Comparison of ENCODE assay signal across 9 cellular contexts in the genomic region with DNA sequence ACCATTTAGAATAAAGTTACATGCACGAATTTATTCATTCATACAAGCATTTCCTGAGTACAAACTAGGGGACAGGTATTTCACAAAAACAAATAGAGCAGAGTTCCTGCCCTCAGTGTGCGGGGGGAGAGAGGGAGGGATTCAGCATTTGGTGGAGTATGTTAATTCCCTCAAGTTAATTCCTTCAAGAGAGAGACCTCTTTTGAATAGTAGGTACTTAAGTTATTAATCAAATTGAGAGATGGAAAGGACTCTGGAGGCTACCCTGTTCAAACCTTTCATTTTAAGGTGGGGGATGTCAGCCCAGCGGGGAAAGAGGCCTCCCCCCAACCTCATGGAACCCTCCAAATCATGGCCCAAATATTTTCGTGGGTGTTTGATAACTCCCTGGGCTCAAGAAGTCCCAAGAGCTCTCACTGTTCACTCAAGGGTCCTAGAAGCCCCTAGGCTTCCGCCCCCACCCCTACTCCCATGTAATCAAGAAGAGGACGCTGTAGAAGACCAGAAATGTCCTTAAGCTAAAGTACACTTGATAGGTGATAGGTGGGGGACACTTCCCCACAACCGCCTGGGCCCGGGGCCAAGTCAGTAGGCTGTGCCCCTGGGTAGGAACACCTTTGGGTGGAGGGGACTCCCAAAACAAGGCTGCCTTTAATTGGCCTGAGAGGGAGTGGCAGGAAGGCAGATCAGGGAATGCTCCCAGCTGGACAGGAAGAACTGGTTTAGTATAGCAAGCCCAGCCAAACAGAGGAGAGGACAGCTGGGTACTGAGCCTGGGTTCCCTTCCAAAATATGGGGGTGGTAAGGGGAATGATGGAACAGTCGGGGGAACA. TPM values are rescaled to one million over a fixed set of nuclear protein-coding genes. Genes with fewer than 3 reads are reported as not detected.
DNase-seq lines count a peak whose midpoint lies in the region; ATAC-seq and TF ChIP-seq lines count a peak whose summit lies in the region.
"Had no signal": no experiment of that assay in that cellular context is flagged by ENCODE, and none has a peak within 500 bp of the region (broad histone marks: within the 10 kb centered on the region; RNA-seq: fewer than 3 reads in every experiment).

No MANE protein-coding gene starts in this region.

- H3K4me3 Mint-ChIP-seq in T-helper 2 cell treated with Interferon-gamma antibody and Interleukin-4, amounts not matched to agents 5 μg/mL and 100 μg/mL, for 36 hours = peak overlapping the region; percentile 44
- H3K4me3 Mint-ChIP-seq in T-cell = no peak overlapping the region

- no peaks in the 10 kb centered on the region for H3K9me3 Mint-ChIP-seq in T-helper 2 cell treated with Interferon-gamma antibody and Interleukin-4, amounts not matched to agents 5 μg/mL and 100 μg/mL, for 36 hours
- no peaks in the 10 kb centered on the region for H3K9me3 Mint-ChIP-seq in T-cell

- H3K27ac ChIP-seq in angular gyrus (ENCODE audit: low read depth, low read length) = peak overlapping the region; percentile 37
- peak overlapping the region; percentile 93 to 96 for H3K27ac ChIP-seq in thoracic aorta

- no peaks in the 10 kb centered on the region for H3K27me3 Mint-ChIP-seq in T-helper 2 cell treated with Interferon-gamma antibody and Interleukin-4, amounts not matched to agents 5 μg/mL and 100 μg/mL, for 36 hours (ENCODE audit: low read depth)
- H3K27me3 Mint-ChIP-seq in T-cell = peaks cover 8 to 12% of the 10 kb centered on the region in 2 donors

- H3K36me3 ChIP-seq in thoracic aorta = no peaks in the 10 kb centered on the region

- TF ChIP-seq CTCF in thoracic aorta (IDR thresholded peaks at IDR 0.05) = no peak

- peak overlapping the region; percentile 85 for H3K4me3 ChIP-seq in thoracic aorta

- no peak for DNase-seq in T-helper 2 cell treated with Interferon-gamma antibody and Interleukin-4, amounts not matched to agents 5 μg/mL and 100 μg/mL, for 36 hours (ENCODE audit: low spot score)
- DNase-seq in T-helper 2 cell (no peak), left colon (peak; percentile 76 to 84), thoracic aorta (ENCODE audit: low spot score) (no peak), T-cell (no peak), mesenteric fat pad (ENCODE audit: low spot score) (no peak)
- no peak for DNase-seq in activated CD8-positive, alpha-beta memory T cell treated with anti-CD3 and anti-CD28 coated beads, Interleukin-2, amount 50 U/mL, for 4 hours
- DNase-seq: RPMI8226 had no signal

- H3K27me3 ChIP-seq in thoracic aorta (replicated peaks; ENCODE audit: insufficient read depth) = no peaks in the 10 kb centered on the region

- intact Hi-C loops in left colon (cut with DNase I, micrococcal nuclease) = no loop called here

- ATAC-seq in left colon (peak; percentile 35), thoracic aorta (ENCODE audit: insufficient number of reproducible peaks, low FRiP score, low read depth) (no peak), T-cell (replicated peaks in 1 of 4) (no peak)

- CTCF ChIA-PET in T-cell (lab: Charles Lee) = interaction anchor here in 1 of 2 donors (0.6 kb wide), 1 partner anchor 49 kb away, joined by 4 read pairs; no protein-coding TSS in a partner anchor

- H3K4me1 Mint-ChIP-seq in T-helper 2 cell treated with Interferon-gamma antibody and Interleukin-4, amounts not matched to agents 5 μg/mL and 100 μg/mL, for 36 hours (ENCODE audit: low read depth) = peaks cover 36% of the 10 kb centered on the region
- H3K4me1 Mint-ChIP-seq in T-cell = peaks cover 12 to 30% (median 19%) of the 10 kb centered on the region in 3 donors

- peaks cover 2% of the 10 kb centered on the region for H3K36me3 Mint-ChIP-seq in T-helper 2 cell treated with Interferon-gamma antibody and Interleukin-4, amounts not matched to agents 5 μg/mL and 100 μg/mL, for 36 hours (ENCODE audit: low read depth)
- no peaks in the 10 kb centered on the region for H3K36me3 Mint-ChIP-seq in T-cell

- POLR2A ChIA-PET in T-cell (lab: Charles Lee) = interaction anchor here in 1 of 2 donors (0.6 kb wide), 1 partner anchor 93 kb away, joined by 3 read pairs; no protein-coding TSS in a partner anchor

- no peaks in the 10 kb centered on the region for H3K9me3 ChIP-seq in thoracic aorta

- peaks cover 47 to 77% of the 10 kb centered on the region in 2 donors for H3K4me1 ChIP-seq in thoracic aorta (ENCODE audit: control insufficient read depth in 1 of 2, low read depth in 2 of 2)

- peak overlapping the region; percentile 52 for H3K27ac Mint-ChIP-seq in T-helper 2 cell treated with Interferon-gamma antibody and Interleukin-4, amounts not matched to agents 5 μg/mL and 100 μg/mL, for 36 hours
- H3K27ac Mint-ChIP-seq in T-cell = no peak overlapping the region

RNA-seq across cellular contexts. Expression of gene SDC4, which starts 2.9 kb away (rescaled TPM):
- total RNA-seq in left colon (100 to 1,000 TPM in 1 of 2 donors, 10 to 100 TPM in 1; 85.4 to 144 TPM), thoracic aorta (100 to 1,000 TPM in 1 of 2 donors, 10 to 100 TPM in 1; 93.5 to 108 TPM), T-cell (1 to 10 TPM in 4 of 5 donors, under 1 TPM in 1; 0.68 to 4.4 (median 3.5) TPM), mesenteric fat pad (81.6 TPM)

RNA-seq across cellular contexts. Expression of gene SYS1, which starts 17.6 kb away (rescaled TPM):
- total RNA-seq in left colon (10 to 100 TPM; 25.2 to 32.4 TPM), thoracic aorta (10 to 100 TPM; 24.6 to 40.8 TPM), T-cell (10 to 100 TPM; 53.1 to 86.9 (median 58.2) TPM), mesenteric fat pad (23.8 TPM)

RNA-seq across cellular contexts. Expression of gene TP53TG5, which starts 32.8 kb away (rescaled TPM):
- total RNA-seq in left colon (under 1 TPM; 0.59 to 0.85 TPM), thoracic aorta (not detected), T-cell (under 1 TPM in 3 of 5 donors, not detected in 2; 0.10 to 0.23 (median 0.16) TPM), mesenteric fat pad (not detected)

RNA-seq across cellular contexts. Expression of gene MATN4, which starts 37.2 kb away (rescaled TPM):
- not detected for total RNA-seq in left colon
- under 1 TPM in 1 of 2 donors, not detected in 1; 0.27 TPM for total RNA-seq in thoracic aorta
- not detected for total RNA-seq in T-cell
- total RNA-seq in mesenteric fat pad = not detected

RNA-seq across cellular contexts. Expression of gene RBPJL, which starts 38.7 kb away (rescaled TPM):
- total RNA-seq in left colon (not detected), thoracic aorta (not detected), T-cell (under 1 TPM in 3 of 5 donors, not detected in 2; 0.22 to 0.29 (median 0.26) TPM), mesenteric fat pad (not detected)

Comparison
In these comparisons a context has a peak if more than half of its experiments do, and no peak if none do; other contexts are left out.
1. DNase-seq: peak in left colon (2 of 2); none in T-helper 2 cell treated with Interferon-gamma antibody and Interleukin-4, amounts not matched to agents 5 μg/mL and 100 μg/mL, for 36 hours (single experiment), T-helper 2 cell (0 of 5), thoracic aorta (single experiment), T-cell (0 of 34), activated CD8-positive, alpha-beta memory T cell treated with anti-CD3 and anti-CD28 coated beads, Interleukin-2, amount 50 U/mL, for 4 hours (single experiment) and mesenteric fat pad (single experiment).
2. RNA of gene SDC4, which starts 2.9 kb away (total RNA-seq): 85.4 to 144 TPM in left colon, 93.5 to 108 TPM in thoracic aorta and 81.6 TPM in mesenteric fat pad (single experiment); 0.68 to 4.4 TPM in T-cell; every median in the first group is over 10 times any median in the second.